ENCODE assay signal across 18 cellular contexts in genomic region chr18:27969206-27969605, GRCh38.
DNase-seq lines count a peak whose midpoint lies in the region; ATAC-seq, FAIRE-seq and TF ChIP-seq lines count a peak whose summit lies in the region.
"Had no signal": no experiment of that assay in that cellular context is flagged by ENCODE, and none has a peak within 500 bp of the region (broad histone marks: within the 10 kb centered on the region; RNA-seq: fewer than 3 reads in every experiment).

No MANE protein-coding gene starts in this region.

- dilution Hi-C loops in IMR-90 (cut with HindIII; ENCODE audit: low sequenced_read_pairs, unreplicated experiment), result no loop called here

- no peak overlapping the region for H3K56ac ChIP-seq in IMR-90 (ENCODE audit: extremely low read depth, insufficient read depth, low read length)
- no peak overlapping the region for H3K56ac ChIP-seq in H9 (ENCODE audit: insufficient read length, low read depth, low read length)

- DNase-seq in D721Med (ENCODE audit: insufficient read length, low spot score) (no peak), IMR-90 (no peak), hepatocyte (ENCODE audit: low spot score) (no peak), osteoblast (ENCODE audit: insufficient read length, low spot score, missing footprints) (peak; percentile 48), ureter (ENCODE audit: low spot score) (no peak), H9 (no peak), NCI-H1105 (lab: John Stamatoyannopoulos, UW) (no peak)
- DNase-seq: AML-193; Caco-2; CD4-positive, alpha-beta T cell; DMS153; DMS79; GDM1; GOT3; H7; KBM-7 had no signal

- no peak overlapping the region for H3K4me3 Mint-ChIP-seq in H9
- H3K4me3 Mint-ChIP-seq: CD4-positive, alpha-beta T cell had no signal

- no peaks in the 10 kb centered on the region for H3K27me3 ChIP-seq in IMR-90 (ENCODE audit: control insufficient read depth, insufficient read depth, low read length)
- H3K27me3 ChIP-seq in hepatocyte, result no peaks in the 10 kb centered on the region
- H3K27me3 ChIP-seq in osteoblast (ENCODE audit: insufficient read depth, low read length), result no peaks in the 10 kb centered on the region
- no peaks in the 10 kb centered on the region for H3K27me3 ChIP-seq in H9 (ENCODE audit: insufficient read depth, low read length)

- BruUV-seq in IMR-90 (replicated peaks; lab: Mats Ljungman, UMichigan), result no TSS peak

- H3K9me3 ChIP-seq in IMR-90 (ENCODE audit: control insufficient read depth, insufficient read depth, low read length), result no peaks in the 10 kb centered on the region
- no peaks in the 10 kb centered on the region for H3K9me3 ChIP-seq in hepatocyte (ENCODE audit: low read depth)
- H3K9me3 ChIP-seq in osteoblast (ENCODE audit: low read depth, low read length), result no peaks in the 10 kb centered on the region
- H3K9me3 ChIP-seq in H9 (ENCODE audit: control insufficient read depth, low read depth, low read length), result no peaks in the 10 kb centered on the region
- H3K9me3 ChIP-seq: Caco-2 had no signal

- in situ Hi-C loops in IMR-90 (cut with MboI; ENCODE audit: low sequenced_read_pairs), result no loop called here

- intact Hi-C loops in IMR-90 (cut with micrococcal nuclease), result no loop called here

- TF ChIP-seq POLR2A in IMR-90 (IDR thresholded peaks at IDR 0.05; ENCODE audit: low read depth, low read length), result no peak

- H3K4me2 ChIP-seq in IMR-90 (ENCODE audit: low read depth, low read length) (no peak overlapping the region), hepatocyte (no peak overlapping the region), osteoblast (ENCODE audit: insufficient read depth, low read length) (no peak overlapping the region), H9 (ENCODE audit: insufficient read depth, insufficient read length, low read length) (no peak overlapping the region)

- H2AK5ac ChIP-seq in IMR-90 (ENCODE audit: low read depth, low read length), result no peak overlapping the region
- no peak overlapping the region for H2AK5ac ChIP-seq in H9 (ENCODE audit: insufficient read length, low read length)

- peaks cover 11 to 15% of the 10 kb centered on the region in 2 experiments for H3K4me1 Mint-ChIP-seq in H9

- TF ChIP-seq CTCF in D721Med (IDR thresholded peaks at IDR 0.05; ENCODE audit: insufficient read depth, missing control alignments) (no peak), IMR-90 (conservative IDR thresholded peaks at IDR 0.05; ENCODE audit: low read depth, low read length) (no peak), hepatocyte (IDR thresholded peaks at IDR 0.05; ENCODE audit: poor library complexity) (no peak), osteoblast (IDR thresholded peaks at IDR 0.05; ENCODE audit: extremely low read depth, low read depth, low read length) (no peak), H9 (conservative IDR thresholded peaks at IDR 0.05) (no peak)

- H4K20me1 ChIP-seq in IMR-90 (ENCODE audit: insufficient read depth, low read length), result no peaks in the 10 kb centered on the region
- no peaks in the 10 kb centered on the region for H4K20me1 ChIP-seq in hepatocyte (ENCODE audit: insufficient read depth, poor library complexity, severe bottlenecking)
- H4K20me1 ChIP-seq in osteoblast (ENCODE audit: insufficient read depth, low read length), result no peaks in the 10 kb centered on the region
- peaks cover 3% of the 10 kb centered on the region for H4K20me1 ChIP-seq in H9 (ENCODE audit: control insufficient read depth, insufficient read depth, insufficient read length)

- H3K4ac ChIP-seq in IMR-90 (ENCODE audit: low read depth, low read length), result no peak overlapping the region
- no peak overlapping the region for H3K4ac ChIP-seq in H9 (ENCODE audit: low read depth, low read length)

- H3K9ac ChIP-seq in IMR-90 (ENCODE audit: low read depth, low read length) (no peak overlapping the region), H9 (ENCODE audit: extremely low read depth, insufficient read length, low read length) (no peak overlapping the region)

- no peaks in the 10 kb centered on the region for H3K79me2 ChIP-seq in hepatocyte
- H3K79me2 ChIP-seq in osteoblast (ENCODE audit: insufficient read depth, low read length), result no peaks in the 10 kb centered on the region
- H3K79me2 ChIP-seq in H9 (ENCODE audit: insufficient read depth, low read length), result no peaks in the 10 kb centered on the region

- no peak overlapping the region for H3T11ph ChIP-seq in H9 (ENCODE audit: low read length)

- peaks cover 0 to 1% (median 0%) of the 10 kb centered on the region in 3 experiments; a peak in 5 of 7 replicates for H3K36me3 Mint-ChIP-seq in H9 (ENCODE audit: insufficient read depth in 1 of 3, low read depth in 3 of 3)

- H3K36me3 ChIP-seq in IMR-90 (ENCODE audit: control insufficient read depth, insufficient read depth, low read length) (peaks cover 4% of the 10 kb centered on the region; the same call in 1 of the 2 replicates), hepatocyte (replicated peaks; ENCODE audit: insufficient read depth, low read depth) (no peaks in the 10 kb centered on the region), osteoblast (ENCODE audit: insufficient read depth, low read length) (peaks cover 18% of the 10 kb centered on the region)

- POLR2A ChIA-PET in IMR-90 (lab: Charles Lee; ENCODE audit: unreplicated experiment), result no interaction called here

- H2BK120ac ChIP-seq in IMR-90 (ENCODE audit: low read depth, low read length) (no peak overlapping the region), H9 (ENCODE audit: low read depth, low read length, poor library complexity, severe bottlenecking) (no peak overlapping the region)

- CTCF ChIA-PET in IMR-90 (lab: Yijun Ruan, JAX), result interaction anchor here (0.6 to 1.9 kb wide), 2 partner anchors 11 to 916 kb away, joined by 3 to 9 read pairs; no protein-coding TSS in a partner anchor

- no peak overlapping the region for H3K4me3 ChIP-seq in IMR-90 (ENCODE audit: insufficient read depth, low read depth, low read length)
- H3K4me3 ChIP-seq in hepatocyte, result no peak overlapping the region
- H3K4me3 ChIP-seq in osteoblast (ENCODE audit: insufficient read depth, low read length), result no peak overlapping the region

- H4K8ac ChIP-seq in IMR-90 (ENCODE audit: low read depth in 2 of 2, low read length in 2 of 2), result no peak overlapping the region
- no peak overlapping the region for H4K8ac ChIP-seq in H9 (replicated peaks; ENCODE audit: insufficient read length, low read depth, low read length)

- no peak for ATAC-seq in IMR-90 (ENCODE audit: low read depth)

- no peaks in the 10 kb centered on the region for H3K9me2 ChIP-seq in hepatocyte (replicated peaks; ENCODE audit: insufficient read depth)

- H2BK5ac ChIP-seq in IMR-90 (ENCODE audit: low read depth, low read length, poor library complexity, severe bottlenecking) (no peak overlapping the region), H9 (ENCODE audit: insufficient read length, low read length) (no peak overlapping the region)

- FAIRE-seq in D721Med (lab: Jason Lieb, UNC), result peak; percentile 38
- FAIRE-seq: A204.1 had no signal

- peaks cover 4% of the 10 kb centered on the region; the same call in 1 of the 2 replicates for H3K4me1 ChIP-seq in IMR-90 (ENCODE audit: control insufficient read depth, insufficient read depth, low read length)
- H3K4me1 ChIP-seq in hepatocyte (ENCODE audit: insufficient read depth), result peaks cover 12% of the 10 kb centered on the region
- H3K4me1 ChIP-seq in osteoblast (ENCODE audit: insufficient read depth, low read length), result peaks cover 18% of the 10 kb centered on the region
- no peaks in the 10 kb centered on the region; the same call in 1 of the 2 replicates for H3K4me1 ChIP-seq in H9 (ENCODE audit: insufficient read depth, low read length)

- no CpG with 5 or more reads among the region's 1 CpG for WGBS in IMR-90 (ENCODE audit: extremely low coverage in 2 of 2, insufficient read length in 1 of 2), 2 experiments
- 85% methylated on average over 1 of the region's 1 CpG for WGBS in hepatocyte (ENCODE audit: low lambda C conversion rate, missing lambda C conversion rate)
- WGBS in H9 (ENCODE audit: extremely low coverage, insufficient read length, low lambda C conversion rate), result no CpG with 5 or more reads among the region's 1 CpG

- H2BK12ac ChIP-seq in H9 (ENCODE audit: insufficient read length, low read depth, low read length), result no peak overlapping the region

- no peak overlapping the region for H3K14ac ChIP-seq in IMR-90 (replicated peaks; ENCODE audit: low read depth, low read length)
- no peak overlapping the region for H3K14ac ChIP-seq in H9 (ENCODE audit: insufficient read depth, low read length)

- H2AFZ ChIP-seq in IMR-90 (replicated peaks; ENCODE audit: low read length, poor library complexity), result no peak overlapping the region
- H2AFZ ChIP-seq in hepatocyte, result no peak overlapping the region
- H2AFZ ChIP-seq in osteoblast (ENCODE audit: low read length), result no peak overlapping the region
- H2AFZ ChIP-seq in H9 (ENCODE audit: low read length), result no peak overlapping the region

- H3K9me3 Mint-ChIP-seq in H9, result no peaks in the 10 kb centered on the region

- H2BK20ac ChIP-seq in IMR-90 (ENCODE audit: low read depth, low read length) (no peak overlapping the region), H9 (ENCODE audit: low read depth, low read length, poor library complexity, severe bottlenecking) (no peak overlapping the region)

- H3K23ac ChIP-seq in IMR-90 (ENCODE audit: low read depth, low read length) (no peak overlapping the region), H9 (ENCODE audit: insufficient read length, low read depth, low read length) (no peak overlapping the region)

- no peaks in the 10 kb centered on the region for H3K9me1 ChIP-seq in IMR-90 (ENCODE audit: insufficient read depth, low read length)

- no peaks in the 10 kb centered on the region for H3K27me3 Mint-ChIP-seq in H9 (ENCODE audit: low read depth)
- H3K27me3 Mint-ChIP-seq: CD4-positive, alpha-beta T cell had no signal

- no peak overlapping the region for H2AK9ac ChIP-seq in IMR-90 (replicated peaks; ENCODE audit: low read depth, low read length, poor library complexity)

- H4K5ac ChIP-seq in IMR-90 (ENCODE audit: low read depth, low read length), result no peak overlapping the region
- no peak overlapping the region for H4K5ac ChIP-seq in H9 (ENCODE audit: insufficient read length, low read depth, low read length)

- no peak overlapping the region for H3K27ac ChIP-seq in IMR-90 (ENCODE audit: insufficient read depth, low read length)
- peak overlapping the region; percentile 29 for H3K27ac ChIP-seq in hepatocyte
- no peak overlapping the region for H3K27ac ChIP-seq in osteoblast (ENCODE audit: low read depth, low read length)
- H3K27ac ChIP-seq in H9 (ENCODE audit: insufficient read length, low read depth, low read length), result no peak overlapping the region
- H3K27ac ChIP-seq: C4-2B had no signal

- H3K79me1 ChIP-seq in IMR-90 (ENCODE audit: low read depth in 1 of 2, low read length in 2 of 2), result peaks cover 3 to 4% of the 10 kb centered on the region in 2 experiments; a peak in 2 of 4 replicates
- no peaks in the 10 kb centered on the region for H3K79me1 ChIP-seq in H9 (ENCODE audit: insufficient read depth, low read depth, low read length, poor library complexity, severe bottlenecking)

- H3K18ac ChIP-seq in IMR-90 (ENCODE audit: low read depth, low read length) (no peak overlapping the region), H9 (ENCODE audit: insufficient read length, low read depth, low read length) (no peak overlapping the region)

- H4K91ac ChIP-seq in IMR-90 (ENCODE audit: insufficient read depth, low read depth, low read length), result no peak overlapping the region
- no peak overlapping the region for H4K91ac ChIP-seq in H9 (ENCODE audit: insufficient read length, low read depth, low read length)

- no peak overlapping the region; a peak in 1 of 7 replicates for H3K27ac Mint-ChIP-seq in H9
- H3K27ac Mint-ChIP-seq: CD4-positive, alpha-beta T cell had no signal

- TF ChIP-seq RAD21 in IMR-90 (IDR thresholded peaks at IDR 0.05; ENCODE audit: low read length), result no peak

- H2BK15ac ChIP-seq in IMR-90 (ENCODE audit: low read depth, low read length) (no peak overlapping the region), H9 (ENCODE audit: low read depth, low read length) (no peak overlapping the region)

- H3K23me2 ChIP-seq in H9 (ENCODE audit: insufficient read length, low read depth, low read length, poor library complexity, severe bottlenecking), result no peaks in the 10 kb centered on the region
